Comparison of ENCODE assay signal across 8 cellular contexts in the genomic region with DNA sequence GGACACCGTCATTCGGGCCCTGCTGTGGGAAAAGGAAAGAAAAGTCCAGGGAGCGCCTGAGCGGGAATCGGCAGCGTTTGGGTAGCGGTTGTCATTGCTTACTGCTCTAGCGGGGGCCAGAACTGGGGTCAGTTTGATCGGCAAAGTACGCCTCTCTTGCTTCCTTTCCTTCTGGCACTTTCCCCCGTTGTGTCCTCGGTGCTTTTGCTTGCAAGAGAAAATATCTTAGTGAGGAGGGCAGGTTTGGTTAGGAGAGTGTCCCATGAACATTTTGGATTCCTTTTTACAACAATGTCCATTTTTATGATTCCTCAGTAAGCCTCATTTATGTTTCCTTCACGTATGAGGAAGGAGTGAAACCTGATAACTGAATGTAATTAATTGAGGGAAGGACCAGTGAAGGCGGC. TPM values are rescaled to one million over a fixed set of nuclear protein-coding genes. Genes with fewer than 3 reads are reported as not detected.
DNase-seq lines count a peak whose midpoint lies in the region; ATAC-seq and TF ChIP-seq lines count a peak whose summit lies in the region.

No MANE protein-coding gene starts in this region.

- WGBS in testis, 2 donors: 1% methylated on average over 7 to 14 of the region's 14 CpGs

- POLR2A ChIA-PET in AG04450 (lab: Yijun Ruan, JAX) (no interaction called here), HCT116 (lab: Charles Lee) (interaction anchor here (1.9 kb wide), 1 partner anchor 58 kb away, joined by 5 read pairs; a partner anchor contains a TSS), HEK293T (lab: Yijun Ruan, JAX) (interaction anchor here (1.2 to 2.0 kb wide), 2 partner anchors 57 to 227 kb away, joined by 4 read pairs; a partner anchor contains a TSS)

- H4K20me1 ChIP-seq in HCT116 (ENCODE audit: insufficient read depth): no peaks in the 10 kb centered on the region

- H3K9me3 ChIP-seq in AG04450 (ENCODE audit: control insufficient read depth, insufficient read depth, low read length): no peaks in the 10 kb centered on the region
- no peaks in the 10 kb centered on the region for H3K9me3 ChIP-seq in HCT116 (ENCODE audit: control insufficient read depth in 1 of 2, insufficient read depth in 1 of 2, low read depth in 1 of 2, low read length in 2 of 2)
- no peaks in the 10 kb centered on the region for H3K9me3 ChIP-seq in testis

- TF ChIP-seq CTCF in AG04450 (IDR thresholded peaks at IDR 0.05; ENCODE audit: low read depth, low read length) (no peak), HCT116 (IDR thresholded peaks at IDR 0.05 in 2 of 3, conservative IDR thresholded peaks at IDR 0.05 in 1 of 3; ENCODE audit: borderline replicate concordance in 1 of 3, insufficient read depth in 1 of 3, low read depth in 2 of 3, low read length in 2 of 3) (no peak), testis (IDR thresholded peaks at IDR 0.05) (no peak)

- no peaks in the 10 kb centered on the region for H3K9me2 ChIP-seq in HCT116 (ENCODE audit: insufficient read depth)

- no peak overlapping the region for H2AFZ ChIP-seq in HCT116 (ENCODE audit: low read depth, low read length, poor library complexity, severe bottlenecking)

- peak overlapping the region; percentile 85 for H3K27ac Mint-ChIP-seq in activated T-helper 2 cell treated with anti-CD3 and anti-CD28 coated beads, Interferon-gamma antibody, Interleukin-2, Interleukin-4, amounts not matched to agents 10 μg/mL and 5 μg/mL and 100 μg/mL, durations not matched to agents 14 hours and 24 hours and 36 hours
- peak overlapping the region; percentile 55 to 89 (median 74) for H3K27ac Mint-ChIP-seq in immature natural killer cell

- peak overlapping the region; percentile 74 for H3K9ac ChIP-seq in HCT116 (ENCODE audit: low read length)

- peak overlapping the region; percentile 53 for H3K27ac ChIP-seq in AG04450 (ENCODE audit: low read depth, low read length)
- H3K27ac ChIP-seq in HCT116 (ENCODE audit: low read depth, low read length): peak overlapping the region; percentile 69
- H3K27ac ChIP-seq in testis: peak overlapping the region; percentile 75 to 87

- no peaks in the 10 kb centered on the region for H3K9me3 Mint-ChIP-seq in activated T-helper 2 cell treated with anti-CD3 and anti-CD28 coated beads, Interferon-gamma antibody, Interleukin-2, Interleukin-4, amounts not matched to agents 10 μg/mL and 5 μg/mL and 100 μg/mL, durations not matched to agents 14 hours and 24 hours and 36 hours
- no peaks in the 10 kb centered on the region for H3K9me3 Mint-ChIP-seq in immature natural killer cell

- no TSS peak for BruUV-seq in HCT116 (replicated peaks; lab: Mats Ljungman, UMichigan)

- H3K36me3 Mint-ChIP-seq in activated T-helper 2 cell treated with anti-CD3 and anti-CD28 coated beads, Interferon-gamma antibody, Interleukin-2, Interleukin-4, amounts not matched to agents 10 μg/mL and 5 μg/mL and 100 μg/mL, durations not matched to agents 14 hours and 24 hours and 36 hours (ENCODE audit: low read depth): peaks cover 45% of the 10 kb centered on the region
- H3K36me3 Mint-ChIP-seq in immature natural killer cell: peaks cover 7 to 11% (median 8%) of the 10 kb centered on the region in 3 donors

- peak overlapping the region; percentile 91 for H3K4me3 Mint-ChIP-seq in activated T-helper 2 cell treated with anti-CD3 and anti-CD28 coated beads, Interferon-gamma antibody, Interleukin-2, Interleukin-4, amounts not matched to agents 10 μg/mL and 5 μg/mL and 100 μg/mL, durations not matched to agents 14 hours and 24 hours and 36 hours (ENCODE audit: low read depth)
- H3K4me3 Mint-ChIP-seq in immature natural killer cell: peak overlapping the region; percentile 88 to 90 (median 90)

- H3K36me3 ChIP-seq in HCT116 (ENCODE audit: control insufficient read depth in 1 of 2, insufficient read depth in 2 of 2, low read length in 2 of 2): peaks cover 14 to 19% of the 10 kb centered on the region in 2 experiments; a peak in 3 of 4 replicates
- H3K36me3 ChIP-seq in testis (ENCODE audit: low read depth, missing control alignments): no peaks in the 10 kb centered on the region

- H3K27me3 ChIP-seq in AG04450 (ENCODE audit: control insufficient read depth, insufficient read depth, low read length): no peaks in the 10 kb centered on the region
- no peaks in the 10 kb centered on the region for H3K27me3 ChIP-seq in HCT116 (ENCODE audit: insufficient read depth, low read length)
- H3K27me3 ChIP-seq in testis: no peaks in the 10 kb centered on the region

- H3K4me3 ChIP-seq in AG04450 (ENCODE audit: low read depth, low read length) (peak overlapping the region; percentile 67), HCT116 (replicated peaks in 1 of 2; ENCODE audit: low read depth in 1 of 2, low read length in 2 of 2) (peak overlapping the region; percentile 80 to 83), testis (peak overlapping the region; percentile 70 to 95)

- no peaks in the 10 kb centered on the region; the same call in 1 of the 2 replicates for H3K79me2 ChIP-seq in HCT116 (ENCODE audit: insufficient read depth, low read length)

- intact Hi-C loops in HCT116 (cut with micrococcal nuclease) (no loop called here), testis (cut with DNase I; ENCODE audit: low total_unique reads) (no loop called here)
- intact Hi-C loops in activated T-helper 2 cell treated with anti-CD3 and anti-CD28 coated beads, Interferon-gamma antibody, Interleukin-2, Interleukin-4, amounts not matched to agents 10 μg/mL and 5 μg/mL and 100 μg/mL, durations not matched to agents 14 hours and 24 hours and 36 hours (cut with micrococcal nuclease): loop anchor here (5.0 kb wide), 2 partner anchors 176 to 239 kb away; a partner anchor contains a TSS

- RAD21 ChIA-PET in HCT116 (lab: Charles Lee; ENCODE audit: low non-redundant PET in 1 of 2, low total read pairs in 2 of 2, uncharacterized antibody in 2 of 2, unreplicated experiment in 2 of 2): no interaction called here

- H3K4me1 Mint-ChIP-seq in activated T-helper 2 cell treated with anti-CD3 and anti-CD28 coated beads, Interferon-gamma antibody, Interleukin-2, Interleukin-4, amounts not matched to agents 10 μg/mL and 5 μg/mL and 100 μg/mL, durations not matched to agents 14 hours and 24 hours and 36 hours (ENCODE audit: low read depth): peaks cover 53% of the 10 kb centered on the region
- H3K4me1 Mint-ChIP-seq in immature natural killer cell: peaks cover 19 to 23% of the 10 kb centered on the region in 2 donors

- H3K27me3 Mint-ChIP-seq in activated T-helper 2 cell treated with anti-CD3 and anti-CD28 coated beads, Interferon-gamma antibody, Interleukin-2, Interleukin-4, amounts not matched to agents 10 μg/mL and 5 μg/mL and 100 μg/mL, durations not matched to agents 14 hours and 24 hours and 36 hours (ENCODE audit: low read depth): no peaks in the 10 kb centered on the region
- peaks cover 2 to 5% (median 2%) of the 10 kb centered on the region in 3 donors for H3K27me3 Mint-ChIP-seq in immature natural killer cell (ENCODE audit: low read depth in 3 of 3)

- H3K4me2 ChIP-seq in HCT116 (ENCODE audit: low read length): peak overlapping the region; percentile 85

- CTCF ChIA-PET in AG04450 (lab: Charles Lee): no interaction called here
- CTCF ChIA-PET in HCT116 (lab: Charles Lee): no interaction called here
- CTCF ChIA-PET in HEK293T (lab: Yijun Ruan, JAX): no interaction called here

- H3K4me1 ChIP-seq in HCT116 (ENCODE audit: control insufficient read depth in 1 of 2, insufficient read depth in 2 of 2, low read length in 2 of 2) (peaks cover 6 to 37% of the 10 kb centered on the region in 2 experiments; a peak in 3 of 4 replicates), testis (peaks cover 4% of the 10 kb centered on the region)

- TF ChIP-seq POLR2A in HCT116 (IDR thresholded peaks at IDR 0.05; ENCODE audit: borderline replicate concordance, extremely low read depth, insufficient read depth, insufficient read length) (no peak), testis (IDR thresholded peaks at IDR 0.05) (no peak)

- no peak for TF ChIP-seq RAD21 in HCT116 (IDR thresholded peaks at IDR 0.05; ENCODE audit: low read depth)

- no peak for DNase-seq in AG04450 (ENCODE audit: low read depth, low spot score)
- DNase-seq in HCT116 (ENCODE audit: low read depth, low spot score): no peak
- DNase-seq in activated T-helper 2 cell treated with anti-CD3 and anti-CD28 coated beads, Interferon-gamma antibody, Interleukin-2, Interleukin-4, amounts not matched to agents 10 μg/mL and 5 μg/mL and 100 μg/mL, durations not matched to agents 14 hours and 24 hours and 36 hours (ENCODE audit: low spot score): no peak
- DNase-seq in immature natural killer cell: no peak
- peak; percentile 31 for DNase-seq in testis
- no peak for DNase-seq in pons (ENCODE audit: low spot score)
- no peak for DNase-seq in HEK293T (ENCODE audit: extremely low spot score)
- no peak for DNase-seq in globus pallidus (ENCODE audit: low spot score)

- no peak for ATAC-seq in HCT116

TF ChIP-seq in HEK293T, 16 proteins besides CTCF, POLR2A, EP300 and RAD21 (continues in another document):
- no peak for TF ChIP-seq FOXK2 (IDR thresholded peaks at IDR 0.05)

RNA-seq across cellular contexts. Expression of a gene that starts 0.7 kb away (rescaled TPM):
- polyA plus RNA-seq in AG04450 (2011; rRNA removed) (11.5 and 13.4 TPM in 2 replicates), immature natural killer cell (1 to 10 TPM in 2 of 3 donors, under 1 TPM in 1; 0.08 to 8.1 (median 3.8) TPM), testis (ENCODE audit: insufficient read depth, low read depth, low replicate concordance) (42.9 TPM)
- polyA minus RNA-seq in AG04450 (2011; rRNA and poly(A)+ RNA removed): 20.3 and 35.4 TPM in 2 replicates
- total RNA-seq in HCT116 (2021; ENCODE audit: unreplicated experiment) (7.2 TPM), testis (10 to 100 TPM; 50.7 to 62.0 TPM)
- polyA plus RNA-seq in HCT116 (2012): 4.2 and 4.3 TPM in 2 replicates
- 22.0 and 26.1 TPM in 2 replicates for total RNA-seq in activated T-helper 2 cell treated with anti-CD3 and anti-CD28 coated beads, Interferon-gamma antibody, Interleukin-2, Interleukin-4, amounts not matched to agents 10 μg/mL and 5 μg/mL and 100 μg/mL, durations not matched to agents 14 hours and 24 hours and 36 hours

RNA-seq across cellular contexts. Expression of a gene that starts 58.1 kb away (rescaled TPM):
- 54.9 and 56.7 TPM in 2 replicates for polyA plus RNA-seq in AG04450 (2011; rRNA removed)
- 49.0 and 50.0 TPM in 2 replicates for polyA minus RNA-seq in AG04450 (2011; rRNA and poly(A)+ RNA removed)
- 46.9 TPM for total RNA-seq in HCT116 (2021; ENCODE audit: unreplicated experiment)
- polyA plus RNA-seq in HCT116 (2012): 33.1 and 43.6 TPM in 2 replicates
- 28.0 and 31.5 TPM in 2 replicates for total RNA-seq in activated T-helper 2 cell treated with anti-CD3 and anti-CD28 coated beads, Interferon-gamma antibody, Interleukin-2, Interleukin-4, amounts not matched to agents 10 μg/mL and 5 μg/mL and 100 μg/mL, durations not matched to agents 14 hours and 24 hours and 36 hours
- polyA plus RNA-seq in immature natural killer cell: 10 to 100 TPM in 1 of 3 donors, 1 to 10 TPM in 2; 2.1 to 14.1 (median 6.7) TPM
- total RNA-seq in testis: 10 to 100 TPM; 28.1 to 30.9 TPM
- 13.8 TPM for polyA plus RNA-seq in testis (ENCODE audit: insufficient read depth, low read depth, low replicate concordance)
